30 cellular contexts compared by ENCODE assay signal in the genomic region with DNA sequence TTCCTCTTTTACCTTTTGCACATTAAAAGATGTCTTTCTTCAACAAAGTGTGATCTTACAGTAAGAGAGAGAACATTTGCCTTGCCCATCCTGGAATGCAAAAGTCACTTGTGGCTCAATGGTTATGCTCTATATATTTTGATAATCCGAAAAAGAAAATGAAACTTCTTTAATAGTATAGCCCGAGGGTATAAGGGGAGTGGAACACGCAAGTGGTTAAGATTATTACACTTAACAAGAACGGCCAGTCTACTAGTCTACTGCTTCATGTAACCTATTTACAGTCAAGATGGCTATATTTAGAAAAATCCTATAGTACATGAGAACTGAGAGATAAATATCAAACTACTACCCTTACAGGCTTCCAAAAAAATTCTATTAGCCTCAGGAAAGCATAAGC.
"Had no signal": no experiment of that assay in that cellular context is flagged by ENCODE, and none has a peak within 500 bp of the region (broad histone marks: within the 10 kb centered on the region; RNA-seq: fewer than 3 reads in every experiment).

No MANE protein-coding gene starts in this region.

- H3K36me3 ChIP-seq: adrenal gland, esophagus muscularis mucosa, gastroesophageal sphincter, heart right ventricle had no signal

- H3K9me3 ChIP-seq: adrenal gland, body of pancreas, esophagus muscularis mucosa, gastroesophageal sphincter, heart right ventricle had no signal

- H3K27ac ChIP-seq: adrenal gland, body of pancreas, esophagus muscularis mucosa, gastroesophageal sphincter, heart right ventricle had no signal

- H3K4me1 ChIP-seq: body of pancreas had no signal

- H3K4me1 Mint-ChIP-seq: activated CD4-positive, alpha-beta T cell treated with anti-CD3 and anti-CD28 coated beads for 36 hours; activated CD4-positive, alpha-beta T cell treated with anti-CD3 and anti-CD28 coated beads, Interleukin-2, amount 10 ng/mL, durations not matched to agents 24 days and 14 days; activated naive CD8-positive, alpha-beta T cell treated with anti-CD3 and anti-CD28 coated beads for 36 hours; activated naive CD8-positive, alpha-beta T cell treated with anti-CD3 and anti-CD28 coated beads, Interleukin-2, amount 50 U/mL, for 24 hours; activated T-helper 17 cell treated with anti-CD3 and anti-CD28 coated beads, Interleukin-2, amount 50 U/mL, for 72 hours had no signal

- H3K4me3 Mint-ChIP-seq: activated CD4-positive, alpha-beta memory T cell treated with anti-CD3 and anti-CD28 coated beads for 36 hours; activated CD4-positive, alpha-beta T cell treated with anti-CD3 and anti-CD28 coated beads for 36 hours; activated CD4-positive, alpha-beta T cell treated with anti-CD3 and anti-CD28 coated beads, Interleukin-2, amount 10 ng/mL, durations not matched to agents 24 days and 14 days; activated naive CD8-positive, alpha-beta T cell treated with anti-CD3 and anti-CD28 coated beads for 36 hours; activated naive CD8-positive, alpha-beta T cell treated with anti-CD3 and anti-CD28 coated beads, Interleukin-2, amount 50 U/mL, for 24 hours; activated T-cell treated with anti-CD3 and anti-CD28 coated beads, Interleukin-2, amount 50 U/mL, for 24 hours; activated T-helper 17 cell treated with anti-CD3 and anti-CD28 coated beads, Interleukin-2, amount 50 U/mL, for 72 hours; effector memory CD8-positive, alpha-beta T cell had no signal

- H3K4me3 ChIP-seq: adrenal gland, body of pancreas, esophagus muscularis mucosa, gastroesophageal sphincter, heart right ventricle had no signal

- H3K27me3 ChIP-seq: adrenal gland, body of pancreas, esophagus muscularis mucosa, gastroesophageal sphincter, heart right ventricle had no signal

- ATAC-seq: activated CD4-positive, alpha-beta T cell treated with anti-CD3 and anti-CD28 coated beads for 36 hours; activated naive CD8-positive, alpha-beta T cell treated with anti-CD3 and anti-CD28 coated beads, Interleukin-2, amount 50 U/mL, for 24 hours; activated T-helper 17 cell treated with anti-CD3 and anti-CD28 coated beads, Interleukin-2, amount 50 U/mL, for 72 hours; body of pancreas; effector memory CD8-positive, alpha-beta T cell; gastroesophageal sphincter; heart right ventricle had no signal

- H3K27ac Mint-ChIP-seq: activated CD4-positive, alpha-beta memory T cell treated with anti-CD3 and anti-CD28 coated beads for 36 hours; activated CD4-positive, alpha-beta T cell treated with anti-CD3 and anti-CD28 coated beads for 36 hours; activated CD4-positive, alpha-beta T cell treated with anti-CD3 and anti-CD28 coated beads, Interleukin-2, amount 10 ng/mL, durations not matched to agents 24 days and 14 days; activated naive CD8-positive, alpha-beta T cell treated with anti-CD3 and anti-CD28 coated beads for 36 hours; activated naive CD8-positive, alpha-beta T cell treated with anti-CD3 and anti-CD28 coated beads, Interleukin-2, amount 50 U/mL, for 24 hours; activated T-cell treated with anti-CD3 and anti-CD28 coated beads, Interleukin-2, amount 50 U/mL, for 24 hours; activated T-helper 17 cell treated with anti-CD3 and anti-CD28 coated beads, Interleukin-2, amount 50 U/mL, for 72 hours; effector memory CD8-positive, alpha-beta T cell had no signal

- H3K36me3 Mint-ChIP-seq: activated CD4-positive, alpha-beta memory T cell treated with anti-CD3 and anti-CD28 coated beads for 36 hours; activated naive CD8-positive, alpha-beta T cell treated with anti-CD3 and anti-CD28 coated beads for 36 hours had no signal

- DNase-seq: activated CD4-positive, alpha-beta memory T cell treated with anti-CD3 and anti-CD28 coated beads for 36 hours; activated CD4-positive, alpha-beta T cell treated with anti-CD3 and anti-CD28 coated beads for 36 hours; activated CD4-positive, alpha-beta T cell treated with anti-CD3 and anti-CD28 coated beads, Interleukin-2, amount 10 ng/mL, durations not matched to agents 24 days and 14 days; activated CD4-positive, CD25-positive, alpha-beta regulatory T cell; activated CD4-positive, CD25-positive, alpha-beta regulatory T cell treated with anti-CD3 and anti-CD28 coated beads, Interleukin-2, amount 50 U/mL, for 72 hours; activated CD8-positive, alpha-beta memory T cell treated with anti-CD3 and anti-CD28 coated beads, Interleukin-2, amount 50 U/mL, for 48 hours; activated effector memory CD4-positive, alpha-beta T cell treated with Interleukin-2 at 50 U/mL for 16 hours; activated gamma-delta T cell treated with Interleukin-2 at 50 U/mL for 16 hours; activated naive CD4-positive, alpha-beta T cell treated with anti-CD3 and anti-CD28 coated beads, Interleukin-2, amount 50 U/mL, for 16 hours; activated naive CD4-positive, alpha-beta T cell treated with Interleukin-2 at 50 U/mL for 16 hours; activated naive CD8-positive, alpha-beta T cell treated with anti-CD3 and anti-CD28 coated beads for 36 hours; activated naive CD8-positive, alpha-beta T cell treated with anti-CD3 and anti-CD28 coated beads, Interleukin-2, amount 50 U/mL, for 24 hours; activated T-cell treated with anti-CD3 and anti-CD28 coated beads for 4 hours; activated T-cell treated with anti-CD3 and anti-CD28 coated beads, Interleukin-2, amount 50 U/mL, for 24 hours; adrenal gland; amygdala; aorta; body of pancreas; caudate nucleus; cortex of kidney; dermis blood vessel endothelial cell; effector CD4-positive, alpha-beta T cell; effector memory CD8-positive, alpha-beta T cell; erythroblast; foreskin melanocyte; heart right ventricle; T-helper 2 cell had no signal

- H3K9me3 Mint-ChIP-seq: activated CD4-positive, alpha-beta memory T cell treated with anti-CD3 and anti-CD28 coated beads for 36 hours; activated CD4-positive, alpha-beta T cell treated with anti-CD3 and anti-CD28 coated beads, Interleukin-2, amount 10 ng/mL, durations not matched to agents 24 days and 14 days; activated naive CD8-positive, alpha-beta T cell treated with anti-CD3 and anti-CD28 coated beads for 36 hours; activated naive CD8-positive, alpha-beta T cell treated with anti-CD3 and anti-CD28 coated beads, Interleukin-2, amount 50 U/mL, for 24 hours; effector memory CD8-positive, alpha-beta T cell had no signal

- H3K27me3 Mint-ChIP-seq: activated CD4-positive, alpha-beta memory T cell treated with anti-CD3 and anti-CD28 coated beads for 36 hours; activated CD4-positive, alpha-beta T cell treated with anti-CD3 and anti-CD28 coated beads, Interleukin-2, amount 10 ng/mL, durations not matched to agents 24 days and 14 days; activated naive CD8-positive, alpha-beta T cell treated with anti-CD3 and anti-CD28 coated beads for 36 hours; activated naive CD8-positive, alpha-beta T cell treated with anti-CD3 and anti-CD28 coated beads, Interleukin-2, amount 50 U/mL, for 24 hours; activated T-helper 17 cell treated with anti-CD3 and anti-CD28 coated beads, Interleukin-2, amount 50 U/mL, for 72 hours had no signal
